15 cellular contexts compared by ENCODE assay signal in the genomic region with DNA sequence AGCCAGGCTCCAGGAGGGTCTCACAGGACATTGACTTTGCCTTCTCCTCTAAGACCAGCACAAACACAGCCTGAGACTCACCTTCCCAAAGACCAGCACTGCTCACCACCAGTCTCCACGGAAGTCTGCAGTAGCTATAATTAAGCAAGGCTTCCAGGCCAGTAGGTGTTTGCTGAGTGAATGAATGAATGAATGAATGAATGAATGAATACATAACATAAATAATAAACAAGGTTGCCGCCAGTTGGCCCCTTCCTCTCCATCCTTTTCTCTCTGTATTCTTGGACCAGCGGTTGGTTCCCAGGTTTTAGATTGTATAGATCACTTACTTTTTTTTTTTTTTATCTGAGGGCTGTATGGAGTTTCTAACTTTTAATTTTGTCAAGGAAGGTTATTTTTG.
DNase-seq lines count a peak whose midpoint lies in the region; ATAC-seq and TF ChIP-seq lines count a peak whose summit lies in the region.
"Had no signal": no experiment of that assay in that cellular context is flagged by ENCODE, and none has a peak within 500 bp of the region (broad histone marks: within the 10 kb centered on the region; RNA-seq: fewer than 3 reads in every experiment).

No MANE protein-coding gene starts in this region.

- no peaks in the 10 kb centered on the region for H3K27me3 ChIP-seq in right lobe of liver
- H3K27me3 ChIP-seq in CD4-positive, alpha-beta memory T cell (ENCODE audit: insufficient read depth, low read length), result no peaks in the 10 kb centered on the region

- H3K4me3 Mint-ChIP-seq in activated naive CD8-positive, alpha-beta T cell treated with anti-CD3 and anti-CD28 coated beads, Interleukin-2, amount 10 ng/mL, durations not matched to agents 7 days and 5 days, result no peak overlapping the region
- no peak overlapping the region for H3K4me3 Mint-ChIP-seq in activated naive CD8-positive, alpha-beta T cell treated with anti-CD3 and anti-CD28 coated beads, Interleukin-2, amount 50 U/mL, for 24 hours
- H3K4me3 Mint-ChIP-seq in activated T-helper 17 cell treated with anti-CD3 and anti-CD28 coated beads, Interleukin-2, amount 50 U/mL, for 72 hours, result peak overlapping the region; percentile 23
- peak overlapping the region in 1 of 8 donors; percentile 43 for H3K4me3 Mint-ChIP-seq in CD4-positive, alpha-beta memory T cell

- TF ChIP-seq CTCF in right lobe of liver (IDR thresholded peaks at IDR 0.05), result no peak

- peaks cover 4% of the 10 kb centered on the region for H3K27me3 Mint-ChIP-seq in activated naive CD8-positive, alpha-beta T cell treated with anti-CD3 and anti-CD28 coated beads, Interleukin-2, amount 10 ng/mL, durations not matched to agents 7 days and 5 days
- H3K27me3 Mint-ChIP-seq in activated naive CD8-positive, alpha-beta T cell treated with anti-CD3 and anti-CD28 coated beads, Interleukin-2, amount 50 U/mL, for 24 hours, result peaks cover 33% of the 10 kb centered on the region
- no peaks in the 10 kb centered on the region for H3K27me3 Mint-ChIP-seq in activated T-helper 17 cell treated with anti-CD3 and anti-CD28 coated beads, Interleukin-2, amount 50 U/mL, for 72 hours
- H3K27me3 Mint-ChIP-seq in CD4-positive, alpha-beta memory T cell, result no peaks in the 10 kb centered on the region
- H3K27me3 Mint-ChIP-seq: CD4-positive, CD25-positive, alpha-beta regulatory T cell had no signal

- peaks cover 0 to 28% (median 8%) of the 10 kb centered on the region in 4 donors for H3K4me1 ChIP-seq in right lobe of liver
- peaks cover 37% of the 10 kb centered on the region for H3K4me1 ChIP-seq in CD4-positive, alpha-beta memory T cell (ENCODE audit: insufficient read depth, low read length)

- DNase-seq in activated naive CD8-positive, alpha-beta T cell treated with anti-CD3 and anti-CD28 coated beads, Interleukin-2, amount 10 ng/mL, durations not matched to agents 7 days and 5 days, result no peak
- DNase-seq in activated naive CD8-positive, alpha-beta T cell treated with anti-CD3 and anti-CD28 coated beads, Interleukin-2, amount 50 U/mL, for 24 hours, result no peak
- no peak for DNase-seq in right lobe of liver
- DNase-seq in sciatic nerve (ENCODE audit: low spot score), result peak; percentile 10
- DNase-seq in NCI-H748 treated with DMSO at 0.1 percent for 48 hours (lab: John Stamatoyannopoulos, UW), result no peak
- no peak for DNase-seq in T-helper 2 cell
- no peak for DNase-seq in CD4-positive, alpha-beta memory T cell
- DNase-seq: ACHN; Calu3; CD4-positive, CD25-positive, alpha-beta regulatory T cell; DMS 273 treated with DMSO at 0.1 percent for 48 hours had no signal

- no peak for TF ChIP-seq POLR2A in right lobe of liver (IDR thresholded peaks at IDR 0.05)

- CTCF ChIA-PET in CD4-positive, alpha-beta memory T cell (lab: Charles Lee; ENCODE audit: partially characterized antibody), result no interaction called here

- intact Hi-C loops in right lobe of liver (cut with DNase I), result no loop called here
- intact Hi-C loops in sciatic nerve (cut with DNase I), result no loop called here
- intact Hi-C loops in CD4-positive, alpha-beta memory T cell (cut with micrococcal nuclease), result no loop called here

- no peaks in the 10 kb centered on the region for H3K36me3 ChIP-seq in right lobe of liver
- no peaks in the 10 kb centered on the region for H3K36me3 ChIP-seq in CD4-positive, alpha-beta memory T cell (ENCODE audit: insufficient read depth, low read length)
- H3K36me3 ChIP-seq: BLaER1 treated with 17β-estradiol and CSF1 and Interleukin-3, amounts not matched to agents 10 nM and 100 nM had no signal

- H3K4me1 Mint-ChIP-seq in activated naive CD8-positive, alpha-beta T cell treated with anti-CD3 and anti-CD28 coated beads, Interleukin-2, amount 10 ng/mL, durations not matched to agents 7 days and 5 days, result peaks cover 64% of the 10 kb centered on the region
- peaks cover 29% of the 10 kb centered on the region for H3K4me1 Mint-ChIP-seq in activated naive CD8-positive, alpha-beta T cell treated with anti-CD3 and anti-CD28 coated beads, Interleukin-2, amount 50 U/mL, for 24 hours
- H3K4me1 Mint-ChIP-seq in activated T-helper 17 cell treated with anti-CD3 and anti-CD28 coated beads, Interleukin-2, amount 50 U/mL, for 72 hours, result peaks cover 21% of the 10 kb centered on the region
- H3K4me1 Mint-ChIP-seq in CD4-positive, alpha-beta memory T cell, result peaks cover 19 to 47% (median 34%) of the 10 kb centered on the region in 4 donors

- H3K9me3 ChIP-seq in right lobe of liver, result no peaks in the 10 kb centered on the region
- H3K9me3 ChIP-seq in CD4-positive, alpha-beta memory T cell (ENCODE audit: control insufficient read depth in 1 of 2, low read length in 2 of 2), result no peaks in the 10 kb centered on the region

- peaks cover 17% of the 10 kb centered on the region for H3K36me3 Mint-ChIP-seq in activated naive CD8-positive, alpha-beta T cell treated with anti-CD3 and anti-CD28 coated beads, Interleukin-2, amount 10 ng/mL, durations not matched to agents 7 days and 5 days
- H3K36me3 Mint-ChIP-seq in activated naive CD8-positive, alpha-beta T cell treated with anti-CD3 and anti-CD28 coated beads, Interleukin-2, amount 50 U/mL, for 24 hours (ENCODE audit: low read depth), result no peaks in the 10 kb centered on the region
- H3K36me3 Mint-ChIP-seq in activated T-helper 17 cell treated with anti-CD3 and anti-CD28 coated beads, Interleukin-2, amount 50 U/mL, for 72 hours (ENCODE audit: low read depth), result peaks cover 44% of the 10 kb centered on the region
- H3K36me3 Mint-ChIP-seq in CD4-positive, alpha-beta memory T cell, result peaks cover 0 to 4% of the 10 kb centered on the region in 2 donors
- H3K36me3 Mint-ChIP-seq: CD4-positive, CD25-positive, alpha-beta regulatory T cell had no signal

- H3K27ac ChIP-seq in right lobe of liver, result peak overlapping the region; percentile 40 to 65 (median 54)
- no peak overlapping the region for H3K27ac ChIP-seq in CD4-positive, alpha-beta memory T cell (ENCODE audit: low read depth, low read length)
- H3K27ac ChIP-seq: BLaER1 treated with 17β-estradiol and CSF1 and Interleukin-3, amounts not matched to agents 10 nM and 100 nM; GM23248 had no signal

- no peaks in the 10 kb centered on the region for H3K9me3 Mint-ChIP-seq in activated naive CD8-positive, alpha-beta T cell treated with anti-CD3 and anti-CD28 coated beads, Interleukin-2, amount 10 ng/mL, durations not matched to agents 7 days and 5 days
- H3K9me3 Mint-ChIP-seq in activated naive CD8-positive, alpha-beta T cell treated with anti-CD3 and anti-CD28 coated beads, Interleukin-2, amount 50 U/mL, for 24 hours, result no peaks in the 10 kb centered on the region
- no peaks in the 10 kb centered on the region for H3K9me3 Mint-ChIP-seq in activated T-helper 17 cell treated with anti-CD3 and anti-CD28 coated beads, Interleukin-2, amount 50 U/mL, for 72 hours
- no peaks in the 10 kb centered on the region for H3K9me3 Mint-ChIP-seq in CD4-positive, alpha-beta memory T cell
- H3K9me3 Mint-ChIP-seq: CD4-positive, CD25-positive, alpha-beta regulatory T cell had no signal

- POLR2A ChIA-PET in activated naive CD8-positive, alpha-beta T cell treated with anti-CD3 and anti-CD28 coated beads, Interleukin-2, amount 10 ng/mL, durations not matched to agents 7 days and 5 days (lab: Charles Lee), result interaction anchor here (1.4 kb wide), 1 partner anchor 222 kb away, joined by 5 read pairs; a partner anchor contains a TSS
- POLR2A ChIA-PET in CD4-positive, alpha-beta memory T cell (lab: Charles Lee; ENCODE audit: partially characterized antibody), result interaction anchor here (0.8 to 4.5 kb wide), 3 partner anchors 13 to 29 kb away, joined by 3 to 21 read pairs (median 8); no protein-coding TSS in a partner anchor

- no peak for ATAC-seq in activated naive CD8-positive, alpha-beta T cell treated with anti-CD3 and anti-CD28 coated beads, Interleukin-2, amount 10 ng/mL, durations not matched to agents 7 days and 5 days (ENCODE audit: low read depth)
- no peak for ATAC-seq in activated naive CD8-positive, alpha-beta T cell treated with anti-CD3 and anti-CD28 coated beads, Interleukin-2, amount 50 U/mL, for 24 hours
- no peak for ATAC-seq in activated T-helper 17 cell treated with anti-CD3 and anti-CD28 coated beads, Interleukin-2, amount 50 U/mL, for 72 hours (replicated peaks)
- ATAC-seq in right lobe of liver, result peak in 1 of 4 donors; percentile 15
- no peak for ATAC-seq in sciatic nerve
- ATAC-seq: HCT116 had no signal

- 73% methylated on average over 3 of the region's 3 CpGs for WGBS in right lobe of liver (ENCODE audit: insufficient coverage, low coverage, low lambda C conversion rate, missing lambda C conversion rate)

- H3K27ac Mint-ChIP-seq in activated naive CD8-positive, alpha-beta T cell treated with anti-CD3 and anti-CD28 coated beads, Interleukin-2, amount 10 ng/mL, durations not matched to agents 7 days and 5 days, result peak overlapping the region; percentile 2
- H3K27ac Mint-ChIP-seq in activated naive CD8-positive, alpha-beta T cell treated with anti-CD3 and anti-CD28 coated beads, Interleukin-2, amount 50 U/mL, for 24 hours, result no peak overlapping the region
- peak overlapping the region; percentile 19 for H3K27ac Mint-ChIP-seq in activated T-helper 17 cell treated with anti-CD3 and anti-CD28 coated beads, Interleukin-2, amount 50 U/mL, for 72 hours
- H3K27ac Mint-ChIP-seq in CD4-positive, alpha-beta memory T cell, result peak overlapping the region in 1 of 7 donors; percentile 89
- H3K27ac Mint-ChIP-seq: CD4-positive, CD25-positive, alpha-beta regulatory T cell had no signal

- no peak overlapping the region for H3K4me3 ChIP-seq in right lobe of liver
- no peak overlapping the region for H3K4me3 ChIP-seq in CD4-positive, alpha-beta memory T cell (ENCODE audit: low read length in 2 of 2)
- H3K4me3 ChIP-seq: BLaER1 treated with 17β-estradiol and CSF1 and Interleukin-3, amounts not matched to agents 10 nM and 100 nM; GM23248 had no signal
